ENCODE assay signal across 14 cellular contexts in genomic region chr4:88802585-88803285, GRCh38.
DNase-seq lines count a peak whose midpoint lies in the region; ATAC-seq, FAIRE-seq and TF ChIP-seq lines count a peak whose summit lies in the region.
"Had no signal": no experiment of that assay in that cellular context is flagged by ENCODE, and none has a peak within 500 bp of the region (broad histone marks: within the 10 kb centered on the region; RNA-seq: fewer than 3 reads in every experiment).

No MANE protein-coding gene starts in this region.

- in situ Hi-C loops in K562 (cut with MboI): loop anchor here (25.0 kb wide), 1 partner anchor 265 kb away; no protein-coding TSS in a partner anchor

- H3K36me3 ChIP-seq in ACC112 (ENCODE audit: insufficient read depth, low read length) (peaks cover 3% of the 10 kb centered on the region; the same call in 1 of the 2 replicates), K562 (ENCODE audit: control insufficient read depth, insufficient read depth, low read length) (no peaks in the 10 kb centered on the region; the same call in 2 of the 3 replicates), osteoblast (ENCODE audit: insufficient read depth, low read length) (no peaks in the 10 kb centered on the region)
- H3K36me3 ChIP-seq: right lobe of liver had no signal

- no peak overlapping the region for H3K27ac Mint-ChIP-seq in H9
- H3K27ac Mint-ChIP-seq: activated naive CD4-positive, alpha-beta T cell treated with anti-CD3 and anti-CD28 coated beads, Interleukin-2, amount 50 U/mL, for 24 hours had no signal

- no peak overlapping the region for H2BK5ac ChIP-seq in H9 (ENCODE audit: insufficient read length, low read length)

- no peaks in the 10 kb centered on the region for H3K27me3 ChIP-seq in ACC112 (ENCODE audit: insufficient read depth, low read length)
- H3K27me3 ChIP-seq in H9 (ENCODE audit: insufficient read depth, low read length): no peaks in the 10 kb centered on the region
- H3K27me3 ChIP-seq in K562 (ENCODE audit: control insufficient read depth in 2 of 2, insufficient read depth in 2 of 2, low read length in 2 of 2): no peaks in the 10 kb centered on the region
- H3K27me3 ChIP-seq in osteoblast (ENCODE audit: insufficient read depth, low read length): no peaks in the 10 kb centered on the region
- H3K27me3 ChIP-seq: right lobe of liver had no signal

- no peaks in the 10 kb centered on the region for H3K79me1 ChIP-seq in H9 (ENCODE audit: insufficient read depth, low read depth, low read length, poor library complexity, severe bottlenecking)

- H4K5ac ChIP-seq in H9 (ENCODE audit: insufficient read length, low read depth, low read length): no peak overlapping the region

- FAIRE-seq in K562 (lab: Jason Lieb, UNC): no peak

- H3K23me2 ChIP-seq in H9 (ENCODE audit: insufficient read length, low read depth, low read length, poor library complexity, severe bottlenecking): no peaks in the 10 kb centered on the region

- peak overlapping the region; percentile 40 for H3K14ac ChIP-seq in H9 (ENCODE audit: insufficient read depth, low read length)

- H3K4ac ChIP-seq in H9 (ENCODE audit: low read depth, low read length): no peak overlapping the region

- DNase-seq in H9 (no peak), K562 (ENCODE audit: extremely low read depth in 1 of 4, low spot score in 3 of 4) (no peak), osteoblast (ENCODE audit: insufficient read length, low spot score, missing footprints) (no peak), NCI-H146 (lab: John Stamatoyannopoulos, UW) (no peak), DMS79 (lab: John Stamatoyannopoulos, UW) (no peak), NCI-H774 (lab: John Stamatoyannopoulos, UW) (no peak), kidney tubule cell (ENCODE audit: low spot score) (no peak)
- DNase-seq: activated CD8-positive, alpha-beta memory T cell treated with anti-CD3 and anti-CD28 coated beads, Interleukin-2, amount 50 U/mL, for 4 hours; glutamatergic neuron; NCI-H2171 treated with DMSO at 0.1 percent for 48 hours; stimulated activated CD4-positive, alpha-beta T cell treated with anti-CD3 and anti-CD28 coated beads, Interleukin-2, amount 100 ng/mL, for 48 hours had no signal

- H4K8ac ChIP-seq in H9 (replicated peaks; ENCODE audit: insufficient read length, low read depth, low read length): no peak overlapping the region

- H2AFZ ChIP-seq in ACC112 (ENCODE audit: low read length, unreplicated experiment) (no peak overlapping the region), H9 (ENCODE audit: low read length) (no peak overlapping the region), K562 (ENCODE audit: low read depth, low read length) (no peak overlapping the region), osteoblast (ENCODE audit: low read length) (no peak overlapping the region)

- H4K20me1 ChIP-seq in H9 (ENCODE audit: control insufficient read depth, insufficient read depth, insufficient read length) (no peaks in the 10 kb centered on the region), K562 (replicated peaks; ENCODE audit: control insufficient read depth, insufficient read depth, low read length) (no peaks in the 10 kb centered on the region), osteoblast (ENCODE audit: insufficient read depth, low read length) (no peaks in the 10 kb centered on the region)

- H3K9me1 ChIP-seq in K562 (ENCODE audit: control insufficient read depth, insufficient read depth, low read length): no peaks in the 10 kb centered on the region

- no peak overlapping the region for H3T11ph ChIP-seq in H9 (ENCODE audit: low read length)

- TF ChIP-seq CTCF in H9 (conservative IDR thresholded peaks at IDR 0.05) (no peak), K562 (IDR thresholded peaks at IDR 0.05 in 2 of 3, conservative IDR thresholded peaks at IDR 0.05 in 1 of 3; ENCODE audit: insufficient read depth in 2 of 3, low read depth in 1 of 3, low read length in 3 of 3) (no peak), osteoblast (IDR thresholded peaks at IDR 0.05; ENCODE audit: extremely low read depth, low read depth, low read length) (no peak)

- no TSS peak for BruUV-seq in K562 (replicated peaks; lab: Mats Ljungman, UMichigan)

- CTCF ChIA-PET in K562 (lab: Yijun Ruan, JAX; ENCODE audit: low intra/inter-chr PET ratio): no interaction called here

- no peak overlapping the region for H3K9ac ChIP-seq in H9 (ENCODE audit: extremely low read depth, insufficient read length, low read length)
- no peak overlapping the region for H3K9ac ChIP-seq in K562 (ENCODE audit: insufficient read depth in 1 of 2, low read depth in 2 of 2, low read length in 2 of 2)

- TF ChIP-seq RAD21 in K562 (CRISPR knock-in tag; conservative IDR thresholded peaks at IDR 0.05 in 1 of 2, IDR thresholded peaks at IDR 0.05 in 1 of 2): no peak

- H2BK20ac ChIP-seq in H9 (ENCODE audit: low read depth, low read length, poor library complexity, severe bottlenecking): no peak overlapping the region

- H2AK5ac ChIP-seq in H9 (ENCODE audit: insufficient read length, low read length): no peak overlapping the region

- no peaks in the 10 kb centered on the region for H3K4me1 Mint-ChIP-seq in H9

- no peak overlapping the region for H4K91ac ChIP-seq in H9 (ENCODE audit: insufficient read length, low read depth, low read length)

- no peaks in the 10 kb centered on the region for H3K27me3 Mint-ChIP-seq in H9 (ENCODE audit: low read depth)
- H3K27me3 Mint-ChIP-seq: activated naive CD4-positive, alpha-beta T cell treated with anti-CD3 and anti-CD28 coated beads, Interleukin-2, amount 50 U/mL, for 24 hours had no signal

- no peak for TF ChIP-seq EP300 in K562 (IDR thresholded peaks at IDR 0.05; ENCODE audit: low read length)

- H3K9me3 Mint-ChIP-seq in H9: no peaks in the 10 kb centered on the region
- H3K9me3 Mint-ChIP-seq: activated naive CD4-positive, alpha-beta T cell treated with anti-CD3 and anti-CD28 coated beads, Interleukin-2, amount 50 U/mL, for 24 hours had no signal

- H3K36me3 Mint-ChIP-seq in H9 (ENCODE audit: insufficient read depth in 1 of 3, low read depth in 3 of 3): peaks cover 0 to 2% (median under 1%) of the 10 kb centered on the region in 3 experiments; a peak in 4 of 7 replicates

- intact Hi-C loops in K562 (cut with micrococcal nuclease): no loop called here

- H3K4me3 Mint-ChIP-seq in H9: no peak overlapping the region
- H3K4me3 Mint-ChIP-seq: activated naive CD4-positive, alpha-beta T cell treated with anti-CD3 and anti-CD28 coated beads, Interleukin-2, amount 50 U/mL, for 24 hours had no signal

- H3K56ac ChIP-seq in H9 (ENCODE audit: insufficient read length, low read depth, low read length): no peak overlapping the region

- WGBS in H9 (ENCODE audit: extremely low coverage, insufficient read length, low lambda C conversion rate): no CpG with 5 or more reads among the region's 8 CpGs
- WGBS in K562 (ENCODE audit: insufficient coverage, low coverage, missing lambda C conversion rate): 78% methylated on average over 8 of the region's 8 CpGs

- no peak overlapping the region for H2BK12ac ChIP-seq in H9 (ENCODE audit: insufficient read length, low read depth, low read length)

- no peak overlapping the region for H3K18ac ChIP-seq in H9 (ENCODE audit: insufficient read length, low read depth, low read length)

- H3K9me3 ChIP-seq in H9 (ENCODE audit: control insufficient read depth, low read depth, low read length) (no peaks in the 10 kb centered on the region), K562 (replicated peaks; ENCODE audit: control insufficient read depth, insufficient read depth, low read depth, low read length) (no peaks in the 10 kb centered on the region), osteoblast (ENCODE audit: low read depth, low read length) (no peaks in the 10 kb centered on the region)
- H3K9me3 ChIP-seq: right lobe of liver had no signal

- TF ChIP-seq POLR2A in K562 (conservative IDR thresholded peaks at IDR 0.05): no peak

- H2BK120ac ChIP-seq in H9 (ENCODE audit: low read depth, low read length, poor library complexity, severe bottlenecking): no peak overlapping the region

- POLR2A ChIA-PET in K562 (lab: Yijun Ruan, JAX): no interaction called here

- no peak overlapping the region for H3K23ac ChIP-seq in H9 (ENCODE audit: insufficient read length, low read depth, low read length)

- no peak overlapping the region for H3K4me2 ChIP-seq in H9 (ENCODE audit: insufficient read depth, insufficient read length, low read length)
- H3K4me2 ChIP-seq in K562 (ENCODE audit: insufficient read depth, low read length): no peak overlapping the region
- no peak overlapping the region for H3K4me2 ChIP-seq in osteoblast (ENCODE audit: insufficient read depth, low read length)

- peak; percentile 48; the same call in 1 of the 3 replicates for ATAC-seq in K562

- no peak overlapping the region for H3K4me3 ChIP-seq in ACC112 (ENCODE audit: low read depth, low read length)
- no peak overlapping the region for H3K4me3 ChIP-seq in K562
- no peak overlapping the region for H3K4me3 ChIP-seq in osteoblast (ENCODE audit: insufficient read depth, low read length)
- H3K4me3 ChIP-seq: right lobe of liver had no signal

- H3K4me1 ChIP-seq in ACC112 (ENCODE audit: control insufficient read depth, insufficient read depth, low read length, unreplicated experiment) (peaks cover 20% of the 10 kb centered on the region), H9 (ENCODE audit: insufficient read depth, low read length) (no peaks in the 10 kb centered on the region), K562 (replicated peaks in 1 of 2; ENCODE audit: control insufficient read depth in 2 of 2, insufficient read depth in 2 of 2, low read length in 2 of 2) (no peaks in the 10 kb centered on the region), osteoblast (ENCODE audit: insufficient read depth, low read length) (peaks cover 6% of the 10 kb centered on the region)

- H3K79me2 ChIP-seq in ACC112 (ENCODE audit: control insufficient read depth, insufficient read depth, low read length, unreplicated experiment) (peaks cover 4% of the 10 kb centered on the region), H9 (ENCODE audit: insufficient read depth, low read length) (no peaks in the 10 kb centered on the region), K562 (ENCODE audit: control insufficient read depth, insufficient read depth, low read length) (peaks cover 5% of the 10 kb centered on the region; the same call in 2 of the 3 replicates), osteoblast (ENCODE audit: insufficient read depth, low read length) (no peaks in the 10 kb centered on the region)

- H3K27ac ChIP-seq in ACC112 (ENCODE audit: low read depth, low read length) (peak overlapping the region; percentile 68), H9 (ENCODE audit: insufficient read length, low read depth, low read length) (no peak overlapping the region), K562 (ENCODE audit: extremely low read depth, low read depth, low read length) (no peak overlapping the region), osteoblast (ENCODE audit: low read depth, low read length) (peak overlapping the region; percentile 7)

- H2BK15ac ChIP-seq in H9 (ENCODE audit: low read depth, low read length): no peak overlapping the region

TF ChIP-seq in K562, 482 proteins besides CTCF, POLR2A, EP300 and RAD21 (continues in another document):
- TF ChIP-seq ZNF830 (CRISPR knock-in tag; IDR thresholded peaks at IDR 0.05) (no peak), TCFL5 (CRISPR knock-in tag; conservative IDR thresholded peaks at IDR 0.05) (no peak), HMGN3 (IDR thresholded peaks at IDR 0.05; ENCODE audit: borderline replicate concordance, extremely low read depth, insufficient read length, low read depth, low read length) (no peak), ZNF232 (CRISPR knock-in tag; IDR thresholded peaks at IDR 0.05) (no peak), ZBTB17 (CRISPR knock-in tag; IDR thresholded peaks at IDR 0.05) (no peak)

Comparison
In these comparisons a context has a peak if more than half of its experiments do, and no peak if none do; other contexts are left out.
1. H3K27ac ChIP-seq: peak in ACC112 (single experiment) and osteoblast (single experiment); none in H9 (single experiment) and K562 (single experiment).